In the genomic region with DNA sequence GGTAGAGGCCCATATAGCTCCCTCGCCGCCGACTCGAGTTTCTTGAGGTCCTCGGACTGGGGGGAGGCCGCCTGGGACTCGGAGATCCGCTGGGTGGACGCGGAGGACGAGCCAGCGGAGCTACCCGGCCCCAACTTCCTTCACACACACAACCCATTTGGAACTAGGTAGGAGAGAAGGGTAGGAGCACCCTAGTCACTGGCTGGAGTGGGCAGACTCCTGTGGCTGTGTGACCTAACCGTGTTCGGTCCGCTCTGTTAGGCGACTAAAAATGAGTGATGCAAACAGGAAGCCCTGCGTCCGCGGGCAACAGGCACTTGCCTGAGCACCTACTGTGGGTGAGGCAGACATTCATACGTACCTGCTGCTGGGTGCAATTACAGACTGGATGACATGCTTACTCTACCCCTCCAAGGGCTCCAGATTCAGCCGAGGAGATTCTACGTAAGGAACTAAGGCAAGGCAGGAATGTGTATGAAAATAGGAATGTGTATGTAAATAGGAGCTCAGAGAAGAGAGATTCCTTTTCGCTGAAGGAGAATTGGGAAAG, we compare ENCODE assay signal across 8 cellular contexts. TPM values are rescaled to one million over a fixed set of nuclear protein-coding genes. Genes with fewer than 3 reads are reported as not detected.
DNase-seq lines count a peak whose midpoint lies in the region; ATAC-seq and TF ChIP-seq lines count a peak whose summit lies in the region.

No MANE protein-coding gene starts in this region.

- DNase-seq in SKM-1 treated with dmso at 0.1 percent for 144 hours (lab: John Stamatoyannopoulos, UW; ENCODE audit: unreplicated experiment) = peak; percentile 60
- no peak for DNase-seq in SKM-1 (lab: John Stamatoyannopoulos, UW; ENCODE audit: unreplicated experiment)
- DNase-seq in NCI-H345 (lab: John Stamatoyannopoulos, UW) = peak; percentile 49
- DNase-seq in activated CD8-positive, alpha-beta memory T cell treated with anti-CD3 and anti-CD28 coated beads, Interleukin-2, amount 50 U/mL, for 4 hours = peak; percentile 55
- DNase-seq in esophagus muscularis mucosa (ENCODE audit: extremely low spot score) = no peak
- DNase-seq in osteoblast (ENCODE audit: insufficient read length, low spot score, missing footprints) = peak; percentile 84
- DNase-seq in aorta = peak in 1 of 2 donors; percentile 69

- no peaks in the 10 kb centered on the region for H3K79me2 ChIP-seq in osteoblast (ENCODE audit: insufficient read depth, low read length)

- no peak for TF ChIP-seq CTCF in esophagus muscularis mucosa (IDR thresholded peaks at IDR 0.05)
- TF ChIP-seq CTCF in osteoblast (IDR thresholded peaks at IDR 0.05; ENCODE audit: extremely low read depth, low read depth, low read length) = no peak

- H3K4me1 ChIP-seq in esophagus muscularis mucosa = peaks cover 11 to 19% (median 18%) of the 10 kb centered on the region in 4 donors
- H3K4me1 ChIP-seq in osteoblast (ENCODE audit: insufficient read depth, low read length) = peaks cover 35% of the 10 kb centered on the region
- H3K4me1 ChIP-seq in aorta (ENCODE audit: control insufficient read depth in 1 of 2, insufficient read depth in 2 of 2, low read length in 2 of 2) = peaks cover 0 to under 1% of the 10 kb centered on the region in 2 donors

- ATAC-seq in aorta (ENCODE audit: low FRiP score) (no peak), GM21381 (IDR thresholded peaks at IDR 0.05; ENCODE audit: unreplicated experiment) (no peak)

- WGBS in esophagus muscularis mucosa = 3% methylated on average over 16 of the region's 24 CpGs
- WGBS in aorta, 2 donors = 0% methylated on average over 24 of the region's 24 CpGs

- H3K36me3 ChIP-seq in esophagus muscularis mucosa = no peaks in the 10 kb centered on the region
- H3K36me3 ChIP-seq in osteoblast (ENCODE audit: insufficient read depth, low read length) = peaks cover 4% of the 10 kb centered on the region
- H3K36me3 ChIP-seq in aorta (ENCODE audit: control insufficient read depth in 1 of 2, insufficient read depth in 2 of 2, low read length in 1 of 2) = no peaks in the 10 kb centered on the region

- H4K20me1 ChIP-seq in osteoblast (ENCODE audit: insufficient read depth, low read length) = peaks cover 3% of the 10 kb centered on the region

- H3K27ac ChIP-seq in esophagus muscularis mucosa (replicated peaks in 1 of 4) = peak overlapping the region; percentile 95 to 100 (median 100)
- peak overlapping the region; percentile 97 for H3K27ac ChIP-seq in osteoblast (ENCODE audit: low read depth, low read length)
- H3K27ac ChIP-seq in aorta (ENCODE audit: low read depth in 1 of 2, low read length in 2 of 2) = peak overlapping the region; percentile 64 to 74

- peak overlapping the region; percentile 95 for H2AFZ ChIP-seq in osteoblast (ENCODE audit: low read length)

- intact Hi-C loops in esophagus muscularis mucosa (cut with DNase I) = loop anchor here (2.0 to 5.0 kb wide), 2 partner anchors 87 to 171 kb away; partner anchors contain the start of genes MAN2C1 and SNUPN
- intact Hi-C loops in aorta (cut with DNase I) = no loop called here

- H3K9me3 ChIP-seq in esophagus muscularis mucosa (no peaks in the 10 kb centered on the region), osteoblast (ENCODE audit: low read depth, low read length) (no peaks in the 10 kb centered on the region), aorta (ENCODE audit: control insufficient read depth, low read length) (no peaks in the 10 kb centered on the region)

- peak overlapping the region; percentile 94 for H3K4me2 ChIP-seq in osteoblast (ENCODE audit: insufficient read depth, low read length)

- TF ChIP-seq EP300 in esophagus muscularis mucosa (IDR thresholded peaks at IDR 0.05) = no peak

- H3K27me3 ChIP-seq in esophagus muscularis mucosa (no peaks in the 10 kb centered on the region), osteoblast (ENCODE audit: insufficient read depth, low read length) (no peaks in the 10 kb centered on the region), aorta (ENCODE audit: control insufficient read depth in 1 of 2, insufficient read depth in 2 of 2, low read length in 1 of 2) (no peaks in the 10 kb centered on the region)

- no peak for TF ChIP-seq POLR2A in esophagus muscularis mucosa (IDR thresholded peaks at IDR 0.05; ENCODE audit: low read depth)

- H3K4me3 ChIP-seq in esophagus muscularis mucosa = peak overlapping the region; percentile 88 to 95 (median 92)
- H3K4me3 ChIP-seq in osteoblast (ENCODE audit: insufficient read depth, low read length) = peak overlapping the region; percentile 93
- peak overlapping the region; percentile 27 to 45 for H3K4me3 ChIP-seq in aorta (ENCODE audit: low read length in 2 of 2)

RNA-seq across cellular contexts. Expression of gene SIN3A, which starts 4.6 kb away (rescaled TPM):
- 10 to 100 TPM; 31.1 to 53.1 (median 45.6) TPM for total RNA-seq in esophagus muscularis mucosa
- 34.5 and 36.2 TPM in 2 replicates for total RNA-seq in osteoblast
- total RNA-seq in aorta = 10 to 100 TPM; 67.1 to 67.9 TPM
- 10 to 100 TPM in 1 of 2 donors, 1 to 10 TPM in 1; 7.6 to 14.1 TPM for polyA plus RNA-seq in aorta

Comparison
In these comparisons a context has a peak if more than half of its experiments do, and no peak if none do; other contexts are left out.
1. DNase-seq: peak in SKM-1 treated with dmso at 0.1 percent for 144 hours (single experiment), NCI-H345 (single experiment), activated CD8-positive, alpha-beta memory T cell treated with anti-CD3 and anti-CD28 coated beads, Interleukin-2, amount 50 U/mL, for 4 hours (single experiment) and osteoblast (single experiment); none in SKM-1 (single experiment) and esophagus muscularis mucosa (single experiment).
2. H3K4me3 ChIP-seq: peak in every context shown above with its lines; median percentile 93 in osteoblast; 92 in esophagus muscularis mucosa; 36 in aorta.
3. Peak in every context shown above with its lines, with median percentiles within 50 percentile points of each other: H3K27ac ChIP-seq.